9 cellular contexts compared by ENCODE assay signal in the genomic region with DNA sequence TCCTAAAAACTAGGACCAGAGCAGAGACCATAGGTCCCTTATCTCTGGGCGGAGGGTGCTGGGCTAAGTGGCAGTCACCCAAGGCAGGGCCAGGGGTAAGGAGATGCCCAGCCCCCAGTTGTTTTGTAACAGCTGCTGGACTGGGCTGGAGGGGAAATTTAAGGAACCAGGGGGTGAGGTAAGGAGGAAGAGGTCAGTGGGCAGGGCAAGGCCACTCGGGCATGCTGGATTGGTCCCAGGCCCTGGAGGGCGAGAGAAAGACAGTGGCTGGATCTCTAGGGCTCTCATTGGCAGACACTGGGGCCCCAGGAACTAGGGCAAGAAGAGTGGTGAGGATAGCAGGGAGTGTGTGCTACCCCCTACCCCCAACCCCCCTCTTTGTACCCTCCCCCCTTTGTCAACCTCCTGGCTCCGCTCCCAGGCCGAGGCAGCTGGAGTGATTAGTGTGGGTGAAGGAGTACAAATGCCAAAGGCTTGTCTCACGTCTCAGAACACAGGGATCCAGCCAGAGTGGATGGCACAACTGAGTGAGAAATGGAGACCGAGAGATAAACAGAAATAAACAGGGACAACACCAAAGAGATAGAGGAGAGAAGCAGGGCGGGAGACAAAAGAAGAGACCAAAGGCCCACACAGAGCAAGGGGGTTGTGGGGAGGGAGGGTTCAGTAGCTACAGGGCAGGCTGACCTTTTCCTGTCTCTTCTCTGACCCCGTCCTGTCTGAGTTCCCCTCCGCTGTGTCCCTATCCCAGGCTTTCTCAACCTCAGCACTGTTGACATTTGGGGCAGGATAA. TPM values are rescaled to one million over a fixed set of nuclear protein-coding genes. Genes with fewer than 3 reads are reported as not detected.
DNase-seq lines count a peak whose midpoint lies in the region; ATAC-seq lines count a peak whose summit lies in the region.
"Had no signal": no experiment of that assay in that cellular context is flagged by ENCODE, and none has a peak within 500 bp of the region (broad histone marks: within the 10 kb centered on the region; RNA-seq: fewer than 3 reads in every experiment).

No MANE protein-coding gene starts in this region.

- H3K9me3 ChIP-seq in HUES64 (ENCODE audit: insufficient read depth, low read depth, low read length), result no peaks in the 10 kb centered on the region
- H3K9me3 ChIP-seq in skeletal muscle tissue (ENCODE audit: control insufficient read depth in 3 of 3, low read length in 3 of 3), result no peaks in the 10 kb centered on the region

- H3K27ac ChIP-seq in HUES64 (ENCODE audit: low read depth, low read length), result no peak overlapping the region
- peak overlapping the region; percentile 86 for H3K27ac ChIP-seq in skeletal muscle tissue (ENCODE audit: low read depth, low read length)

- H3K4me1 ChIP-seq in HUES64 (ENCODE audit: insufficient read depth, low read length) (0 out of 2 replicates have a peak, but pooled peaks cover 6% of the 10 kb centered on the region), skeletal muscle tissue (ENCODE audit: control insufficient read depth in 3 of 3, insufficient read depth in 3 of 3, low read length in 3 of 3) (peaks cover 15 to 35% (median 22%) of the 10 kb centered on the region in 3 donors)

- DNase-seq in amygdala (lab: John Stamatoyannopoulos, UW) (peak in 41 of 56 donors; percentile 4 to 73 (median 50)), iris pigment epithelial cell (ENCODE audit: low read depth) (peak; percentile 57), NCI-H510A (lab: John Stamatoyannopoulos, UW) (no peak), NCI-H1048 (lab: John Stamatoyannopoulos, UW) (no peak)
- DNase-seq in activated CD4-positive, alpha-beta T cell treated with anti-CD3 and anti-CD28 coated beads, Interleukin-2, amount 10 ng/mL, durations not matched to agents 7 days and 5 days, result no peak
- DNase-seq: stimulated activated naive CD8-positive, alpha-beta T cell treated with anti-CD3 and anti-CD28 coated beads, Interleukin-15, Interleukin-2, amounts not matched to agents 100 U/mL and 50 U/mL, for 24 hours had no signal

- H3K27me3 Mint-ChIP-seq in activated CD4-positive, alpha-beta T cell treated with anti-CD3 and anti-CD28 coated beads, Interleukin-2, amount 10 ng/mL, durations not matched to agents 7 days and 5 days, result peaks cover 4% of the 10 kb centered on the region

- H3K9ac ChIP-seq in HUES64 (ENCODE audit: low read depth, low read length) (peak overlapping the region; percentile 29; the same call in 1 of the 2 replicates), skeletal muscle tissue (ENCODE audit: low read depth in 1 of 3, low read length in 3 of 3) (peak overlapping the region; percentile 8 to 67 (median 57))

- no peak for ATAC-seq in GM18861 (IDR thresholded peaks at IDR 0.05; ENCODE audit: unreplicated experiment)
- ATAC-seq: stimulated activated naive CD8-positive, alpha-beta T cell treated with anti-CD3 and anti-CD28 coated beads, Interleukin-15, Interleukin-2, amounts not matched to agents 100 U/mL and 50 U/mL, for 24 hours had no signal

- H3K4me1 Mint-ChIP-seq in activated CD4-positive, alpha-beta T cell treated with anti-CD3 and anti-CD28 coated beads, Interleukin-2, amount 10 ng/mL, durations not matched to agents 7 days and 5 days, result peaks cover 6% of the 10 kb centered on the region

- CTCF ChIA-PET in activated CD4-positive, alpha-beta T cell treated with anti-CD3 and anti-CD28 coated beads, Interleukin-2, amount 10 ng/mL, durations not matched to agents 7 days and 5 days (lab: Charles Lee), result no interaction called here

- H3K4me3 Mint-ChIP-seq in activated CD4-positive, alpha-beta T cell treated with anti-CD3 and anti-CD28 coated beads, Interleukin-2, amount 10 ng/mL, durations not matched to agents 7 days and 5 days, result no peak overlapping the region

- H3K4me3 ChIP-seq in HUES64 (ENCODE audit: low read length) (no peak overlapping the region), skeletal muscle tissue (ENCODE audit: low read length in 3 of 3) (peak overlapping the region; percentile 3 to 52 (median 16))

- H3K36me3 Mint-ChIP-seq in activated CD4-positive, alpha-beta T cell treated with anti-CD3 and anti-CD28 coated beads, Interleukin-2, amount 10 ng/mL, durations not matched to agents 7 days and 5 days (ENCODE audit: low read depth), result no peaks in the 10 kb centered on the region

- no peaks in the 10 kb centered on the region for H3K9me3 Mint-ChIP-seq in activated CD4-positive, alpha-beta T cell treated with anti-CD3 and anti-CD28 coated beads, Interleukin-2, amount 10 ng/mL, durations not matched to agents 7 days and 5 days

- WGBS in HUES64, result 73% methylated on average over 9 of the region's 10 CpGs

- H3K27me3 ChIP-seq in HUES64 (ENCODE audit: insufficient read depth, low read length) (no peaks in the 10 kb centered on the region), skeletal muscle tissue (ENCODE audit: control insufficient read depth in 3 of 3, insufficient read depth in 3 of 3, low read length in 3 of 3) (no peaks in the 10 kb centered on the region)

- POLR2A ChIA-PET in activated CD4-positive, alpha-beta T cell treated with anti-CD3 and anti-CD28 coated beads, Interleukin-2, amount 10 ng/mL, durations not matched to agents 7 days and 5 days (lab: Charles Lee), result no interaction called here

- H3K27ac Mint-ChIP-seq in activated CD4-positive, alpha-beta T cell treated with anti-CD3 and anti-CD28 coated beads, Interleukin-2, amount 10 ng/mL, durations not matched to agents 7 days and 5 days, result no peak overlapping the region

- H3K36me3 ChIP-seq in HUES64 (ENCODE audit: insufficient read depth, low read length) (no peaks in the 10 kb centered on the region), skeletal muscle tissue (ENCODE audit: control insufficient read depth in 3 of 3, insufficient read depth in 3 of 3, low read length in 3 of 3) (no peaks in the 10 kb centered on the region)

RNA-seq across cellular contexts. Expression of a gene that starts 20.5 kb away (rescaled TPM):
- polyA plus RNA-seq in HUES64 (2013, experiment 1 of 2), result 109 TPM
- 109 TPM for polyA plus RNA-seq in HUES64 (2013, experiment 2 of 2)
- 51.7 TPM for total RNA-seq in skeletal muscle tissue
- 100 to 1,000 TPM; 142 to 167 TPM for total RNA-seq in activated CD4-positive, alpha-beta T cell treated with anti-CD3 and anti-CD28 coated beads, Interleukin-2, amount 10 ng/mL, durations not matched to agents 7 days and 5 days

RNA-seq across cellular contexts. Expression of a gene that starts 47.8 kb away (rescaled TPM):
- polyA plus RNA-seq in HUES64 (2013, experiment 1 of 2), result 56.9 TPM
- 60.4 TPM for polyA plus RNA-seq in HUES64 (2013, experiment 2 of 2)
- total RNA-seq in skeletal muscle tissue, result 71.0 TPM
- total RNA-seq in activated CD4-positive, alpha-beta T cell treated with anti-CD3 and anti-CD28 coated beads, Interleukin-2, amount 10 ng/mL, durations not matched to agents 7 days and 5 days, result 100 to 1,000 TPM; 209 to 226 TPM

RNA-seq across cellular contexts. Expression of a gene that starts 54.5 kb away (rescaled TPM):
- polyA plus RNA-seq in HUES64 (2013, experiment 1 of 2), result 49.9 TPM
- polyA plus RNA-seq in HUES64 (2013, experiment 2 of 2), result 53.5 TPM
- 30.3 TPM for total RNA-seq in skeletal muscle tissue
- 10 to 100 TPM; 57.5 to 59.3 TPM for total RNA-seq in activated CD4-positive, alpha-beta T cell treated with anti-CD3 and anti-CD28 coated beads, Interleukin-2, amount 10 ng/mL, durations not matched to agents 7 days and 5 days

Comparison
In these comparisons a context has a peak if more than half of its experiments do, and no peak if none do; other contexts are left out.
1. DNase-seq: peak in amygdala (41 of 56) and iris pigment epithelial cell (single experiment); none in NCI-H510A (single experiment), NCI-H1048 (single experiment) and activated CD4-positive, alpha-beta T cell treated with anti-CD3 and anti-CD28 coated beads, Interleukin-2, amount 10 ng/mL, durations not matched to agents 7 days and 5 days (single experiment).